ENCODE assay signal across 30 cellular contexts in the genomic region with DNA sequence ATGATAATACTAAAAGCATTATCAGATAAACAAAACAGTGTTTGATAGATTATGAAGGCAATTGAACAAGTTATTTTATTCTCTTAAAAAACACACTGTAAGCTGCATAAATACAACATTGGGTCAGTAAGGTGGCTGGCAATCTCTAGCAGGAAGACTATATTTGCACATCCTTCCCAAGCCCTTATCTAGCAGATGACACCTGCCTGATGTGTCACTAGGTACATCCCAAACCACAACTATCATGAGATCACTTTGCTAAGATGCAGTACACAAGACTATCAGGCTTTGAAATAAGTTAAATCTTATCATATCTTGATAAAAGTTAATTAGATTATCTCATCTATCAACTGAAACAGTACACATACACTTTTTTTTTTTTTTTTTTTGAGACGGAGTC.
"Had no signal": no experiment of that assay in that cellular context is flagged by ENCODE, and none has a peak within 500 bp of the region (broad histone marks: within the 10 kb centered on the region; RNA-seq: fewer than 3 reads in every experiment).

No MANE protein-coding gene starts in this region.

- H2AFZ ChIP-seq: parathyroid adenoma had no signal

- FAIRE-seq: bronchial epithelial cell, colon, endometrium, keratinocyte, small intestine, TTC549 had no signal

- H3K79me2 ChIP-seq: parathyroid adenoma had no signal

- H3K27ac ChIP-seq: parathyroid adenoma, psoas muscle, sigmoid colon, thoracic aorta, uterus had no signal

- H3K4me1 ChIP-seq: parathyroid adenoma, psoas muscle, uterus had no signal

- H3K36me3 ChIP-seq: sigmoid colon, thoracic aorta, uterus had no signal

- ATAC-seq: activated naive CD4-positive, alpha-beta T cell treated with anti-CD3 and anti-CD28 coated beads, Interleukin-2, amount 50 U/mL, for 72 hours; activated T-cell treated with anti-CD3 and anti-CD28 coated beads, Interleukin-2, amount 50 U/mL, for 72 hours; left cardiac atrium; naive thymus-derived CD8-positive, alpha-beta T cell; psoas muscle; stimulated activated effector memory CD8-positive, alpha-beta T cell treated with anti-CD3 and anti-CD28 coated beads, Interleukin-12 subunit alpha, Interleukin-12 subunit beta, amount 100 ng/mL, for 72 hours had no signal

- H3K9ac ChIP-seq: parathyroid adenoma had no signal

- H3K27me3 ChIP-seq: sigmoid colon, uterus had no signal

- H3K4me3 ChIP-seq: psoas muscle, sigmoid colon, thoracic aorta, uterus had no signal

- DNase-seq: activated CD4-positive, alpha-beta T cell treated with anti-CD3 and anti-CD28 coated beads for 4 hours; activated CD4-positive, alpha-beta T cell treated with anti-CD3 and anti-CD28 coated beads, Interleukin-2, amount 50 U/mL, for 4 hours; activated naive CD4-positive, alpha-beta T cell; activated T-cell treated with anti-CD3 and anti-CD28 coated beads for 4 hours; activated T-cell treated with anti-CD3 and anti-CD28 coated beads, Interleukin-2, amount 50 U/mL, for 72 hours; anterior cingulate cortex; dermis blood vessel endothelial cell; effector CD8-positive, alpha-beta T cell; erythroblast; head of caudate nucleus; hippocampal formation; left cardiac atrium; midbrain; naive thymus-derived CD8-positive, alpha-beta T cell; nucleus accumbens; psoas muscle; sigmoid colon; small intestine; stimulated activated CD4-positive, alpha-beta T cell treated with anti-CD3 and anti-CD28 coated beads, Interleukin-4, amount 100 ng/mL, for 24 hours; trophoblast cell; uterus had no signal

- H3K9me3 ChIP-seq: psoas muscle, sigmoid colon, thoracic aorta, uterus had no signal
